20 cellular contexts compared by ENCODE assay signal in the genomic region with DNA sequence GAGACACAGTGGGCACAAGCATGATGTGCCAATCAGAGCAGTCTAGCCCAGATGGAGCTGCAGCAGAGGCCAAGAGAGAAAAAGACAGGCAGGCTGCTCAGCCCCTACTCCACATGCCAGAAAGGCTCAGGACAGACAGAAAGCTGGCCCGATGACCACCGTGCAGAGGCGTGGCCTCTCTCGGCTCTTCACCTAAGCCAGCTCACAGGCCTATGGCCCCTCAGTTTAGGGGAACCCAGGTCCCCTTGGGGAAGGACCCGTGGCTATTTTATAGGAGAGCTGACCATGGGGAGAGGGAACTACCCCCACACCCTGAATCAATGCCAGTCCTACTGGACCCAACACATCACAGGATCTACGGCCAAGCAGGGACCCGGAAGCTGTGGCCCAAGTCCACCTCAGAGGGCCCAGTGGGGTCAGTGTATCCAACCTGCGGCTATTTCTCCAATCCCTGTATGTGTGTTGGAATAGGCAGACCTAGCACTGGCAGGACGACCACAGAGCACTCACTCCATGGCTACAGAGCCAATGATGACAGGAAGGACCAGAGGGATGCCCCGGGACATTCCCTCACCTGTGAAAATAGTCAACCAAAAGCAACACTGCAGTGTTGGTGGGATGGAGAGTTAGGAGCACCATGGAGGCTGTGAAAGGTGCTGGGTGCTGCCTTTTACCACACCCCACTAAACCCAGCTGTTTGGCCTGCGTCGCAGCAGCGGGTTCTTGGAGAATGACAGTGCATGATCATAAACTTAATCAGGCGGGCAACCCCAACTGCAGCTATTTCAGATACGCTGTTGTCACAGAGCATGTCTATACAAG.
DNase-seq lines count a peak whose midpoint lies in the region; ATAC-seq, FAIRE-seq and TF ChIP-seq lines count a peak whose summit lies in the region.
"Had no signal": no experiment of that assay in that cellular context is flagged by ENCODE, and none has a peak within 500 bp of the region (broad histone marks: within the 10 kb centered on the region; RNA-seq: fewer than 3 reads in every experiment).

No MANE protein-coding gene starts in this region.

- H3K79me2 ChIP-seq in H1 (ENCODE audit: control insufficient read depth in 1 of 2, insufficient read depth in 2 of 2, low read length in 2 of 2) = 0 out of 4 replicates have a peak, but pooled peaks cover 0 to 4% of the 10 kb centered on the region in 2 experiments
- peaks cover 20% of the 10 kb centered on the region for H3K79me2 ChIP-seq in parathyroid adenoma

- ATAC-seq in left ventricle myocardium superior (no peak), HG02973 (IDR thresholded peaks at IDR 0.05; ENCODE audit: unreplicated experiment) (no peak), HG03045 (IDR thresholded peaks at IDR 0.05; ENCODE audit: unreplicated experiment) (no peak), HG02623 (IDR thresholded peaks at IDR 0.05; ENCODE audit: unreplicated experiment) (no peak)
- ATAC-seq: activated CD8-positive, alpha-beta memory T cell treated with anti-CD3 and anti-CD28 coated beads, Interleukin-2, amount 10 ng/mL, durations not matched to agents 7 days and 5 days; stimulated activated naive CD8-positive, alpha-beta T cell treated with anti-CD3 and anti-CD28 coated beads, Interleukin-15, amount 100 ng/mL, for 72 hours; T-cell had no signal

- H3K9me3 ChIP-seq in NT2/D1 (ENCODE audit: insufficient read depth, low read length) (0 out of 2 replicates have a peak, but pooled peaks cover 8% of the 10 kb centered on the region), H1 (ENCODE audit: insufficient read depth in 2 of 2, low read depth in 1 of 2, low read length in 1 of 2) (no peaks in the 10 kb centered on the region), parathyroid adenoma (ENCODE audit: control insufficient read depth, low read length) (no peaks in the 10 kb centered on the region)

- H4K5ac ChIP-seq in H1 (ENCODE audit: insufficient read length, low read depth, low read length) = no peak overlapping the region

- DNase-seq in G401 (ENCODE audit: low spot score) (peak; percentile 89), NT2/D1 (ENCODE audit: low read depth, low spot score) (no peak), H1 (ENCODE audit: low read depth in 1 of 2, low spot score in 2 of 2) (peak in 1 of 2 experiments; percentile 45), left ventricle myocardium superior (no peak)
- DNase-seq: ACHN; activated CD4-positive, alpha-beta T cell treated with anti-CD3 and anti-CD28 coated beads for 48 hours; activated CD8-positive, alpha-beta memory T cell treated with anti-CD3 and anti-CD28 coated beads, Interleukin-2, amount 10 ng/mL, durations not matched to agents 7 days and 5 days; activated naive CD8-positive, alpha-beta T cell treated with anti-CD3 and anti-CD28 coated beads for 36 hours; EL; HFFc6; kidney glomerular epithelial cell; NCI-H1930; NCI-H2227 treated with DMSO at 0.1 percent for 48 hours; stimulated activated CD4-positive, alpha-beta T cell treated with anti-CD3 and anti-CD28 coated beads, Interleukin-4, amount 100 ng/mL, for 4 hours; stimulated activated naive CD8-positive, alpha-beta T cell treated with anti-CD3 and anti-CD28 coated beads, Interleukin-15, amount 100 ng/mL, for 72 hours; T-cell had no signal

- H3K79me1 ChIP-seq in H1 (ENCODE audit: low read depth, low read length) = peaks cover 7% of the 10 kb centered on the region; the same call in 1 of the 2 replicates

- H2BK20ac ChIP-seq in H1 (ENCODE audit: low read length) = no peak overlapping the region

- H3K14ac ChIP-seq in H1 (ENCODE audit: insufficient read length) = no peak overlapping the region

- in situ Hi-C loops in G401 (cut with HindIII; ENCODE audit: low sequenced_read_pairs) = no loop called here

- no peak for TF ChIP-seq EP300 in H1 (IDR thresholded peaks at IDR 0.05; ENCODE audit: borderline replicate concordance in 1 of 2, low read depth in 2 of 2, low read length in 2 of 2)

- peak overlapping the region; percentile 38 for H3K9ac ChIP-seq in NT2/D1 (ENCODE audit: insufficient read length, low read depth)
- H3K9ac ChIP-seq in H1 (replicated peaks in 1 of 4; ENCODE audit: extremely low read depth in 1 of 4, low read depth in 3 of 4, low read length in 3 of 4) = no peak overlapping the region
- H3K9ac ChIP-seq in parathyroid adenoma = no peak overlapping the region

- H3K27ac ChIP-seq in H1 (ENCODE audit: low read depth, low read length) (0 out of 2 replicates have a peak overlapping the region, but pooled peaks have one; percentile 1), parathyroid adenoma (peak overlapping the region; percentile 93)

- peak overlapping the region; percentile 69 for H2BK5ac ChIP-seq in H1 (ENCODE audit: low read depth, low read length)

- no peak overlapping the region for H3K4ac ChIP-seq in H1 (replicated peaks; ENCODE audit: insufficient read length, low read depth, low read length)

- H3K36me3 ChIP-seq in NT2/D1 (ENCODE audit: insufficient read depth, insufficient read length, low read length) (peaks cover 3% of the 10 kb centered on the region), H1 (ENCODE audit: control insufficient read depth in 2 of 4, insufficient read depth in 4 of 4, low read length in 3 of 4) (no peaks in the 10 kb centered on the region), parathyroid adenoma (ENCODE audit: control insufficient read depth, insufficient read depth, low read length) (no peaks in the 10 kb centered on the region)

- H4K8ac ChIP-seq in H1 (ENCODE audit: extremely low read depth, insufficient read depth, low read length) = no peak overlapping the region

- H2BK120ac ChIP-seq in H1 (replicated peaks; ENCODE audit: low read depth, low read length) = no peak overlapping the region

- POLR2A ChIA-PET in H1 (lab: Charles Lee; ENCODE audit: partially characterized antibody) = interaction anchor here (1.1 to 1.8 kb wide), 2 partner anchors 22 to 291 kb away, joined by 3 to 4 read pairs; a partner anchor contains a TSS

- peak overlapping the region; percentile 19; the same call in 1 of the 2 replicates for H2BK12ac ChIP-seq in H1 (ENCODE audit: low read depth, low read length)

- CTCF ChIA-PET in H1 (lab: Charles Lee; ENCODE audit: partially characterized antibody) = interaction anchor here (1.2 to 1.4 kb wide), 2 partner anchors 14 to 36 kb away, joined by 3 to 5 read pairs; no protein-coding TSS in a partner anchor

- H3K23me2 ChIP-seq in H1 (ENCODE audit: low read depth, low read length) = no peaks in the 10 kb centered on the region

- no peak overlapping the region for H2BK15ac ChIP-seq in H1 (ENCODE audit: low read length)

- H4K20me1 ChIP-seq in H1 (replicated peaks in 1 of 2; ENCODE audit: control insufficient read depth in 1 of 2, insufficient read depth in 2 of 2, low read length in 2 of 2) = peaks cover 2 to 11% of the 10 kb centered on the region in 2 experiments

- TF ChIP-seq RAD21 in H1 (IDR thresholded peaks at IDR 0.05 in 1 of 2, conservative IDR thresholded peaks at IDR 0.05 in 1 of 2; ENCODE audit: low read depth in 2 of 2, low read length in 2 of 2) = no peak

- WGBS in H1 (ENCODE audit: extremely low coverage in 1 of 2, insufficient coverage in 1 of 2, insufficient read length in 1 of 2, insufficient replicate concordance in 2 of 2, low coverage in 1 of 2, low lambda C conversion rate in 2 of 2, missing lambda C conversion rate in 1 of 2), 2 experiments = 84% methylated on average over 15 of the region's 15 CpGs; no CpG with 5 or more reads in 1 of the 2 experiments

- peak overlapping the region; percentile 67 for H4K91ac ChIP-seq in H1 (replicated peaks; ENCODE audit: insufficient read length, low read length)

- H3K4me1 ChIP-seq in NT2/D1 (ENCODE audit: insufficient read depth, insufficient read length) = peaks cover 9% of the 10 kb centered on the region
- peaks cover 9 to 24% (median 16%) of the 10 kb centered on the region in 4 experiments for H3K4me1 ChIP-seq in H1 (replicated peaks in 1 of 4; ENCODE audit: control insufficient read depth in 3 of 4, insufficient read depth in 4 of 4, low read length in 3 of 4)
- H3K4me1 ChIP-seq in parathyroid adenoma = peaks cover 38% of the 10 kb centered on the region

- no peak for TF ChIP-seq CTCF in H1 (IDR thresholded peaks at IDR 0.05; ENCODE audit: control extremely low read depth in 1 of 3, insufficient read depth in 1 of 3, low read depth in 1 of 3, low read length in 3 of 3)
- TF ChIP-seq CTCF in parathyroid adenoma (IDR thresholded peaks at IDR 0.05) = no peak

- no peak overlapping the region for H3K4me3 ChIP-seq in NT2/D1 (ENCODE audit: insufficient read length, low read depth)
- no peak overlapping the region for H3K4me3 ChIP-seq in H1 (ENCODE audit: extremely low read depth in 1 of 4, insufficient read depth in 2 of 4, low read depth in 3 of 4, low read length in 4 of 4)
- no peak overlapping the region for H3K4me3 ChIP-seq in parathyroid adenoma (ENCODE audit: low read depth, low read length)

- H3K27me3 ChIP-seq in NT2/D1 (ENCODE audit: insufficient read depth, insufficient read length) (no peaks in the 10 kb centered on the region), H1 (replicated peaks in 1 of 4; ENCODE audit: control insufficient read depth in 3 of 4, extremely low read depth in 1 of 4, insufficient read depth in 3 of 4, low read length in 3 of 4) (peaks cover 0 to 7% (median 3%) of the 10 kb centered on the region in 4 experiments; a peak in 2 of 7 replicates), parathyroid adenoma (ENCODE audit: control insufficient read depth, insufficient read depth, low read length) (no peaks in the 10 kb centered on the region)

- intact Hi-C loops in left ventricle myocardium superior (cut with micrococcal nuclease) = no loop called here

- no peak overlapping the region for H3K23ac ChIP-seq in H1 (ENCODE audit: insufficient read length)

- no peak overlapping the region for H3K56ac ChIP-seq in H1 (replicated peaks; ENCODE audit: insufficient read length, low read depth, low read length)

- H2AFZ ChIP-seq in H1 (ENCODE audit: low read length) = no peak overlapping the region
- H2AFZ ChIP-seq in parathyroid adenoma = peak overlapping the region; percentile 66

- peak overlapping the region; percentile 45; the same call in 1 of the 2 replicates for H2AK5ac ChIP-seq in H1 (ENCODE audit: low read depth, low read length)

- H3K18ac ChIP-seq in H1 (ENCODE audit: extremely low read depth, low read length) = no peak overlapping the region

- H3K4me2 ChIP-seq in H1 (ENCODE audit: insufficient read depth in 1 of 2, low read depth in 2 of 2, low read length in 2 of 2) (peak overlapping the region; percentile 45 to 56), parathyroid adenoma (ENCODE audit: low read length) (no peak overlapping the region)

- no peak for FAIRE-seq in H1 (lab: Jason Lieb, UNC)

- TF ChIP-seq POLR2A in H1 (IDR thresholded peaks at IDR 0.05; ENCODE audit: control extremely low read depth in 1 of 2, low read depth in 2 of 2, low read length in 2 of 2) = no peak

TF ChIP-seq in H1, 55 proteins besides CTCF, POLR2A, EP300 and RAD21 (continues in another document):
- TF ChIP-seq TAF1 (IDR thresholded peaks at IDR 0.05; ENCODE audit: low read depth, low read length) (no peak), BACH1 (IDR thresholded peaks at IDR 0.05; ENCODE audit: low read length) (no peak)
